8 cellular contexts compared by ENCODE assay signal in genomic region chr19:8445488-8446001, GRCh38. TPM values are rescaled to one million over a fixed set of nuclear protein-coding genes. Genes with fewer than 3 reads are reported as not detected.
DNase-seq lines count a peak whose midpoint lies in the region; ATAC-seq and TF ChIP-seq lines count a peak whose summit lies in the region.

No MANE protein-coding gene starts in this region.

- H4K91ac ChIP-seq in H9 (ENCODE audit: insufficient read length, low read depth, low read length): peak overlapping the region; percentile 98

- H3K27me3 ChIP-seq in GM06990 (replicated peaks; ENCODE audit: control insufficient read depth, insufficient read depth, low read length) (no peaks in the 10 kb centered on the region), H9 (ENCODE audit: insufficient read depth, low read length) (no peaks in the 10 kb centered on the region), esophagus (ENCODE audit: control insufficient read depth in 1 of 2, insufficient read depth in 2 of 2, low read length in 2 of 2) (no peaks in the 10 kb centered on the region), thyroid gland (no peaks in the 10 kb centered on the region)

- H3K56ac ChIP-seq in H9 (ENCODE audit: insufficient read length, low read depth, low read length): no peak overlapping the region

- no peak overlapping the region for H2BK5ac ChIP-seq in H9 (ENCODE audit: insufficient read length, low read length)

- H3K36me3 ChIP-seq in GM06990 (ENCODE audit: control insufficient read depth, insufficient read depth, low read length) (no peaks in the 10 kb centered on the region; the same call in 1 of the 2 replicates), esophagus (ENCODE audit: control insufficient read depth in 2 of 2, insufficient read depth in 2 of 2, low read length in 1 of 2) (peaks cover 0 to 3% of the 10 kb centered on the region in 2 donors), thyroid gland (no peaks in the 10 kb centered on the region)

- peak overlapping the region; percentile 42 to 96 (median 89) for H3K27ac Mint-ChIP-seq in H9
- H3K27ac Mint-ChIP-seq in naive thymus-derived CD8-positive, alpha-beta T cell: peak overlapping the region; percentile 89 to 99 (median 92)

- H3K9me3 ChIP-seq in H9 (ENCODE audit: control insufficient read depth, low read depth, low read length) (no peaks in the 10 kb centered on the region), esophagus (ENCODE audit: control insufficient read depth in 2 of 2, insufficient read depth in 1 of 2, low read depth in 1 of 2, low read length in 1 of 2) (no peaks in the 10 kb centered on the region), thyroid gland (no peaks in the 10 kb centered on the region)

- no peak overlapping the region for H3K23ac ChIP-seq in H9 (ENCODE audit: insufficient read length, low read depth, low read length)

- H4K8ac ChIP-seq in H9 (replicated peaks; ENCODE audit: insufficient read length, low read depth, low read length): no peak overlapping the region

- peak; percentile 66 for DNase-seq in GM06990 (ENCODE audit: extremely low read depth, insufficient read length)
- no peak for DNase-seq in H9
- DNase-seq in NCI-H1105 (lab: John Stamatoyannopoulos, UW): peak; percentile 41
- peak; percentile 16 to 35 (median 23) for DNase-seq in activated CD8-positive, alpha-beta memory T cell treated with anti-CD3 and anti-CD28 coated beads for 48 hours (ENCODE audit: low read depth in 2 of 3, low spot score in 2 of 3)
- DNase-seq in naive thymus-derived CD8-positive, alpha-beta T cell: peak in 9 of 10 donors; percentile 29 to 70 (median 34)
- peak; percentile 69 to 72 for DNase-seq in thyroid gland
- DNase-seq in NCI-H1694 treated with DMSO at 0.1 percent for 48 hours (lab: John Stamatoyannopoulos, UW): no peak

- H2BK15ac ChIP-seq in H9 (ENCODE audit: low read depth, low read length): no peak overlapping the region

- intact Hi-C loops in thyroid gland (cut with DNase I): loop anchor here (10.0 kb wide), 1 partner anchor 101 kb away; the partner anchor contains the start of gene KANK3

- H3K4me3 Mint-ChIP-seq in H9: peak overlapping the region; percentile 96 to 99
- H3K4me3 Mint-ChIP-seq in naive thymus-derived CD8-positive, alpha-beta T cell: peak overlapping the region; percentile 84 to 97 (median 91)

- H4K5ac ChIP-seq in H9 (ENCODE audit: insufficient read length, low read depth, low read length): no peak overlapping the region

- no peak overlapping the region for H2BK120ac ChIP-seq in H9 (ENCODE audit: low read depth, low read length, poor library complexity, severe bottlenecking)

- H3K27me3 Mint-ChIP-seq in H9 (ENCODE audit: low read depth): no peaks in the 10 kb centered on the region; the same call in 1 of the 2 replicates
- H3K27me3 Mint-ChIP-seq in naive thymus-derived CD8-positive, alpha-beta T cell: no peaks in the 10 kb centered on the region

- POLR2A ChIA-PET in naive thymus-derived CD8-positive, alpha-beta T cell (lab: Charles Lee): interaction anchor here (0.6 to 3.9 kb wide), 12 partner anchors 10 to 1657 kb away, joined by 3 to 30 read pairs (median 7); partner anchors contain the start of genes ANGPTL6, MARCHF2, NDUFA7 and RPS28

- no peak for TF ChIP-seq POLR2A in thyroid gland (IDR thresholded peaks at IDR 0.05)

- H3K4me1 Mint-ChIP-seq in H9: peaks cover 50 to 60% of the 10 kb centered on the region in 2 experiments
- H3K4me1 Mint-ChIP-seq in naive thymus-derived CD8-positive, alpha-beta T cell: peaks cover 22 to 52% (median 47%) of the 10 kb centered on the region in 4 donors

- H3K18ac ChIP-seq in H9 (ENCODE audit: insufficient read length, low read depth, low read length): peak overlapping the region; percentile 96

- no peak overlapping the region for H3K27ac ChIP-seq in H9 (ENCODE audit: insufficient read length, low read depth, low read length)
- peak overlapping the region; percentile 94 to 98 for H3K27ac ChIP-seq in esophagus (ENCODE audit: low read depth in 2 of 2, low read length in 1 of 2)
- peak overlapping the region; percentile 97 to 98 (median 98) for H3K27ac ChIP-seq in thyroid gland

- H3K14ac ChIP-seq in H9 (ENCODE audit: insufficient read depth, low read length): peak overlapping the region; percentile 98

- H2BK20ac ChIP-seq in H9 (ENCODE audit: low read depth, low read length, poor library complexity, severe bottlenecking): no peak overlapping the region

- no peak overlapping the region for H2AFZ ChIP-seq in H9 (ENCODE audit: low read length)

- H3K36me3 Mint-ChIP-seq in H9 (ENCODE audit: insufficient read depth in 1 of 3, low read depth in 3 of 3): peaks cover 21 to 33% (median 31%) of the 10 kb centered on the region in 3 experiments
- peaks cover 0 to 44% (median 3%) of the 10 kb centered on the region in 3 donors for H3K36me3 Mint-ChIP-seq in naive thymus-derived CD8-positive, alpha-beta T cell

- peaks cover 4% of the 10 kb centered on the region for H4K20me1 ChIP-seq in H9 (ENCODE audit: control insufficient read depth, insufficient read depth, insufficient read length)

- H3K9me3 Mint-ChIP-seq in H9: 0 out of 5 replicates have a peak, but pooled peaks cover 0 to 3% of the 10 kb centered on the region in 2 experiments
- H3K9me3 Mint-ChIP-seq in naive thymus-derived CD8-positive, alpha-beta T cell: no peaks in the 10 kb centered on the region

- WGBS in H9 (ENCODE audit: extremely low coverage, insufficient read length, low lambda C conversion rate): no CpG with 5 or more reads among the region's 45 CpGs
- WGBS in esophagus, 2 donors: 0 to 1% methylated on average over 43 to 45 of the region's 45 CpGs
- 0 to 1% methylated on average over 17 to 25 of the region's 45 CpGs for WGBS in thyroid gland, 2 donors

- no peak overlapping the region for H3T11ph ChIP-seq in H9 (ENCODE audit: low read length)

- H3K79me1 ChIP-seq in H9 (ENCODE audit: insufficient read depth, low read depth, low read length, poor library complexity, severe bottlenecking): no peaks in the 10 kb centered on the region

- H2BK12ac ChIP-seq in H9 (ENCODE audit: insufficient read length, low read depth, low read length): no peak overlapping the region

- H2AK5ac ChIP-seq in H9 (ENCODE audit: insufficient read length, low read length): no peak overlapping the region

- peak overlapping the region; percentile 95 for H3K9ac ChIP-seq in H9 (ENCODE audit: extremely low read depth, insufficient read length, low read length)

- H3K4me1 ChIP-seq in H9 (ENCODE audit: insufficient read depth, low read length): peaks cover 10% of the 10 kb centered on the region
- H3K4me1 ChIP-seq in esophagus (ENCODE audit: control insufficient read depth in 2 of 2, insufficient read depth in 2 of 2, low read length in 1 of 2): peaks cover 0 to 18% of the 10 kb centered on the region in 2 donors
- H3K4me1 ChIP-seq in thyroid gland: peaks cover 41 to 46% of the 10 kb centered on the region in 2 donors

- TF ChIP-seq CTCF in GM06990 (IDR thresholded peaks at IDR 0.05; ENCODE audit: insufficient read depth, low read length, poor library complexity, severe bottlenecking) (no peak), H9 (conservative IDR thresholded peaks at IDR 0.05) (no peak), thyroid gland (IDR thresholded peaks at IDR 0.05) (no peak)

- ATAC-seq in naive thymus-derived CD8-positive, alpha-beta T cell: peak; percentile 1 to 12

- peaks cover 51% of the 10 kb centered on the region for H3K79me2 ChIP-seq in H9 (ENCODE audit: insufficient read depth, low read length)

- peak overlapping the region; percentile 94 for H3K4ac ChIP-seq in H9 (ENCODE audit: low read depth, low read length)

- peak overlapping the region; percentile 98 for H3K4me3 ChIP-seq in GM06990 (replicated peaks; ENCODE audit: low read depth, low read length)
- H3K4me3 ChIP-seq in esophagus (ENCODE audit: low read depth in 1 of 2, low read length in 2 of 2): peak overlapping the region; percentile 87 to 97
- H3K4me3 ChIP-seq in thyroid gland (replicated peaks in 1 of 3): peak overlapping the region; percentile 92 to 98 (median 93)

- no peaks in the 10 kb centered on the region for H3K23me2 ChIP-seq in H9 (ENCODE audit: insufficient read length, low read depth, low read length, poor library complexity, severe bottlenecking)

- peak overlapping the region; percentile 75 for H3K4me2 ChIP-seq in H9 (ENCODE audit: insufficient read depth, insufficient read length, low read length)

RNA-seq across cellular contexts. Expression of gene HNRNPM, which starts 0.8 kb away (rescaled TPM):
- 458 and 468 TPM in 2 replicates for total RNA-seq in H9 (2021)
- 100 to 1,000 TPM in 1 of 2 donors, 10 to 100 TPM in 1; 49.9 to 134 TPM for polyA plus RNA-seq in esophagus
- total RNA-seq in naive thymus-derived CD8-positive, alpha-beta T cell: 100 to 1,000 TPM; 207 to 227 TPM
- polyA plus RNA-seq in naive thymus-derived CD8-positive, alpha-beta T cell: 100 to 1,000 TPM; 214 to 304 (median 217) TPM
- total RNA-seq in thyroid gland: 100 to 1,000 TPM in 2 of 4 donors, 10 to 100 TPM in 2; 79.3 to 138 (median 97.2) TPM

RNA-seq across cellular contexts. Expression of gene MARCHF2, which starts 32.4 kb away (rescaled TPM):
- total RNA-seq in H9 (2021) (23.1 and 27.5 TPM in 2 replicates), thyroid gland (100 to 1,000 TPM; 168 to 245 (median 215) TPM)
- 10 to 100 TPM; 22.0 to 29.0 TPM for polyA plus RNA-seq in esophagus
- 10 to 100 TPM; 25.8 to 31.4 TPM for total RNA-seq in naive thymus-derived CD8-positive, alpha-beta T cell
- polyA plus RNA-seq in naive thymus-derived CD8-positive, alpha-beta T cell: 10 to 100 TPM; 21.1 to 40.1 (median 38.2) TPM

RNA-seq across cellular contexts. Expression of gene RAB11B, which starts 55.4 kb away (rescaled TPM):
- total RNA-seq in H9 (2021) (106 and 107 TPM in 2 replicates), thyroid gland (100 to 1,000 TPM in 2 of 4 donors, 10 to 100 TPM in 2; 91.2 to 137 (median 113) TPM)
- 10 to 100 TPM; 60.8 to 75.3 TPM for polyA plus RNA-seq in esophagus
- 100 to 1,000 TPM; 108 to 112 TPM for total RNA-seq in naive thymus-derived CD8-positive, alpha-beta T cell
- 10 to 100 TPM; 46.9 to 73.6 (median 53.9) TPM for polyA plus RNA-seq in naive thymus-derived CD8-positive, alpha-beta T cell

RNA-seq across cellular contexts. Expression of gene PRAM1, which starts 56.9 kb away (rescaled TPM):
- total RNA-seq in H9 (2021): 0.44 TPM in 2 replicates
- polyA plus RNA-seq in esophagus: 1 to 10 TPM in 1 of 2 donors, under 1 TPM in 1; 0.28 to 1.4 TPM
- 1 to 10 TPM; 3.5 to 4.7 TPM for total RNA-seq in naive thymus-derived CD8-positive, alpha-beta T cell
- polyA plus RNA-seq in naive thymus-derived CD8-positive, alpha-beta T cell: under 1 TPM in 2 of 3 donors, not detected in 1; 0.07 to 0.20 TPM
- total RNA-seq in thyroid gland: 1 to 10 TPM in 1 of 4 donors, under 1 TPM in 2, not detected in 1; 0.58 to 2.0 (median 0.81) TPM

Comparison
In these comparisons a context has a peak if more than half of its experiments do, and no peak if none do; other contexts are left out.
1. DNase-seq: peak in GM06990 (single experiment), NCI-H1105 (single experiment), activated CD8-positive, alpha-beta memory T cell treated with anti-CD3 and anti-CD28 coated beads for 48 hours (3 of 3), naive thymus-derived CD8-positive, alpha-beta T cell (9 of 10) and thyroid gland (2 of 2); none in H9 (single experiment) and NCI-H1694 treated with DMSO at 0.1 percent for 48 hours (single experiment).
2. Peak in every context shown above with its lines, with median percentiles within 50 percentile points of each other: H3K4me3 ChIP-seq.